ENCODE assay signal across 25 cellular contexts in genomic region chr6:72947534-72947933, GRCh38.
"Had no signal": no experiment of that assay in that cellular context is flagged by ENCODE, and none has a peak within 500 bp of the region (broad histone marks: within the 10 kb centered on the region; RNA-seq: fewer than 3 reads in every experiment).

No MANE protein-coding gene starts in this region.

- H3K27ac ChIP-seq: HL-60, KMS-11, SJSA1, SK-N-MC had no signal

- H3K27me3 ChIP-seq: SJSA1 had no signal

- FAIRE-seq: HTR-8/SVneo had no signal

- DNase-seq: Kasumi-1, MV-4-11, NCI-H1048, NCI-H1105, NCI-H1417, NCI-H1436 treated with DMSO at 0.1 percent for 48 hours, NCI-H1694 treated with DMSO at 0.1 percent for 48 hours, NCI-H1930, NCI-H2081, NCI-H2107, NCI-H2171, NCI-H446, NCI-H510A, NCI-H524 treated with DMSO at 0.1 percent for 48 hours, NCI-H69, NCI-H774, Right ventricle myocardium superior, RPMI8226, SIG-M5 had no signal

- H3K9me3 ChIP-seq: SJSA1 had no signal

- H3K36me3 ChIP-seq: SJSA1 had no signal

- H3K9ac ChIP-seq: KMS-11 had no signal

- H3K4me3 ChIP-seq: K562, SJSA1, SK-N-MC had no signal

- ATAC-seq: K562 had no signal
